ENCODE assay signal across 8 cellular contexts in genomic region chr7:4883352-4884144, GRCh38. TPM values are rescaled to one million over a fixed set of nuclear protein-coding genes. Genes with fewer than 3 reads are reported as not detected.
DNase-seq lines count a peak whose midpoint lies in the region; TF ChIP-seq lines count a peak whose summit lies in the region.

RADIL (minus strand) TSS chr7:4883716; CDS start chr7:4878139, 5,577 bp downstream.

- in situ Hi-C loops in GM23248 (cut with MboI), result no loop called here

- H3K36me3 Mint-ChIP-seq in T-helper 2 cell treated with Interferon-gamma antibody and Interleukin-4, amounts not matched to agents 5 μg/mL and 100 μg/mL, for 36 hours (ENCODE audit: low read depth), result no peaks in the 10 kb centered on the region

- no peaks in the 10 kb centered on the region for H3K36me3 ChIP-seq in GM23248 (ENCODE audit: low read depth)
- no peaks in the 10 kb centered on the region for H3K36me3 ChIP-seq in right atrium auricular region
- H3K36me3 ChIP-seq in urinary bladder (ENCODE audit: insufficient read depth), result no peaks in the 10 kb centered on the region

- H3K9me3 ChIP-seq in GM23248 (ENCODE audit: low read depth) (no peaks in the 10 kb centered on the region), right atrium auricular region (no peaks in the 10 kb centered on the region)

- peak; percentile 85 to 94 for TF ChIP-seq CTCF in right atrium auricular region (IDR thresholded peaks at IDR 0.05)

- H3K27me3 ChIP-seq in GM23248 (replicated peaks; ENCODE audit: insufficient read depth), result no peaks in the 10 kb centered on the region; the same call in 1 of the 2 replicates
- H3K27me3 ChIP-seq in right atrium auricular region, result no peaks in the 10 kb centered on the region

- H3F3A ChIP-seq in GM23248 (ENCODE audit: insufficient read depth), result peaks cover 7% of the 10 kb centered on the region

- peak within 1 kb of the TSS; percentile 92 for H2AFZ ChIP-seq in GM23248

- DNase-seq in D341Med (ENCODE audit: low spot score), result peak; percentile 99
- DNase-seq in GM23248, result peak; percentile 92
- peak; percentile 82 for DNase-seq in NCI-H1105 treated with DMSO at 0.1 percent for 48 hours (lab: John Stamatoyannopoulos, UW)
- DNase-seq in T-helper 2 cell treated with Interferon-gamma antibody and Interleukin-4, amounts not matched to agents 5 μg/mL and 100 μg/mL, for 36 hours (ENCODE audit: low spot score), result peak; percentile 82
- DNase-seq in right atrium auricular region (ENCODE audit: low spot score), result peak; percentile 95
- peak; percentile 61 for DNase-seq in pulmonary artery endothelial cell (ENCODE audit: low read depth, low spot score)

- H3K9me2 ChIP-seq in GM23248 (ENCODE audit: insufficient read depth), result no peaks in the 10 kb centered on the region

- no peaks in the 10 kb centered on the region for H3K79me2 ChIP-seq in GM23248 (ENCODE audit: insufficient read depth)

- peak within 1 kb of the TSS; percentile 84 for H3K9ac ChIP-seq in GM23248

- peaks cover 21% of the 10 kb centered on the region for H3K27me3 Mint-ChIP-seq in T-helper 2 cell treated with Interferon-gamma antibody and Interleukin-4, amounts not matched to agents 5 μg/mL and 100 μg/mL, for 36 hours (ENCODE audit: low read depth)

- peaks cover 3% of the 10 kb centered on the region for H3K4me1 Mint-ChIP-seq in T-helper 2 cell treated with Interferon-gamma antibody and Interleukin-4, amounts not matched to agents 5 μg/mL and 100 μg/mL, for 36 hours (ENCODE audit: low read depth)

- H3K4me2 ChIP-seq in GM23248 (ENCODE audit: unreplicated experiment), result peak within 1 kb of the TSS; percentile 99

- H3K9me3 Mint-ChIP-seq in T-helper 2 cell treated with Interferon-gamma antibody and Interleukin-4, amounts not matched to agents 5 μg/mL and 100 μg/mL, for 36 hours, result no peaks in the 10 kb centered on the region

- H3K4me1 ChIP-seq in GM23248 (ENCODE audit: insufficient read depth), result peaks cover 4% of the 10 kb centered on the region; the same call in 1 of the 2 replicates
- H3K4me1 ChIP-seq in right atrium auricular region, result peaks cover 0 to 24% of the 10 kb centered on the region in 2 donors
- no peaks in the 10 kb centered on the region for H3K4me1 ChIP-seq in urinary bladder (ENCODE audit: insufficient read depth)

- WGBS in GM23248 (ENCODE audit: low coverage in 1 of 2, low lambda C conversion rate in 2 of 2, missing lambda C conversion rate in 2 of 2), 2 experiments, result 4 to 8% methylated on average over 31 to 64 of the region's 75 CpGs
- 3% methylated on average over 75 of the region's 75 CpGs for WGBS in urinary bladder

- peak within 1 kb of the TSS; percentile 74 for H3K4me3 ChIP-seq in GM23248
- peak within 1 kb of the TSS; percentile 68 to 78 for H3K4me3 ChIP-seq in right atrium auricular region
- peak within 1 kb of the TSS; percentile 62 for H3K4me3 ChIP-seq in urinary bladder (ENCODE audit: low read depth, low read length)

- H4K20me1 ChIP-seq in GM23248 (ENCODE audit: insufficient read depth), result no peaks in the 10 kb centered on the region

- no peak within 1 kb of the TSS for H3K27ac Mint-ChIP-seq in T-helper 2 cell treated with Interferon-gamma antibody and Interleukin-4, amounts not matched to agents 5 μg/mL and 100 μg/mL, for 36 hours

- H3K4me3 Mint-ChIP-seq in T-helper 2 cell treated with Interferon-gamma antibody and Interleukin-4, amounts not matched to agents 5 μg/mL and 100 μg/mL, for 36 hours, result peak within 1 kb of the TSS; percentile 59

- H3K27ac ChIP-seq in GM23248, result peak within 1 kb of the TSS; percentile 84
- H3K27ac ChIP-seq in angular gyrus (ENCODE audit: low read depth, low read length), result peak within 1 kb of the TSS; percentile 40
- H3K27ac ChIP-seq in right atrium auricular region, result peak within 1 kb of the TSS; percentile 81 to 83
- peak within 1 kb of the TSS; percentile 81 for H3K27ac ChIP-seq in urinary bladder (ENCODE audit: low read depth)

RNA-seq across cellular contexts. Expression of gene RADIL, which starts in this region (rescaled TPM):
- total RNA-seq in GM23248 (2014; rRNA removed; shearing (Covaris generic)), result 0.13 and 4.3 TPM in 2 replicates
- polyA plus RNA-seq in GM23248 (2016; fragmentation: Nextera tagmentation; extraction: Ambion mirVana) (0.55 and 0.77 TPM in 2 replicates), urinary bladder (8.0 TPM)
- total RNA-seq in right atrium auricular region (10 to 100 TPM in 1 of 2 donors, 1 to 10 TPM in 1; 7.7 to 16.0 TPM), pulmonary artery endothelial cell (0.46 and 0.73 TPM in 2 replicates), urinary bladder (4.9 TPM)

Comparison
In these comparisons a context has a peak if more than half of its experiments do, and no peak if none do; other contexts are left out.
1. Peak in every context shown above with its lines: DNase-seq, H3K4me3 ChIP-seq and H3K27ac ChIP-seq.
2. Peak in DNase-seq in pulmonary artery endothelial cell; RNA of the gene not detected or under 1 TPM.